ENCODE assay signal across 23 cellular contexts in genomic region chr11:102407901-102408300, GRCh38. TPM values are rescaled to one million over a fixed set of nuclear protein-coding genes. Genes with fewer than 3 reads are reported as not detected.
DNase-seq lines count a peak whose midpoint lies in the region; ATAC-seq and TF ChIP-seq lines count a peak whose summit lies in the region.
"Had no signal": no experiment of that assay in that cellular context is flagged by ENCODE, and none has a peak within 500 bp of the region (broad histone marks: within the 10 kb centered on the region; RNA-seq: fewer than 3 reads in every experiment).

No MANE protein-coding gene starts in this region.

- in situ Hi-C loops in mammary epithelial cell (cut with MboI; ENCODE audit: low sequenced_read_pairs in 2 of 2) = no loop called here

- H3K9me3 Mint-ChIP-seq in CD4-positive, CD25-positive, alpha-beta regulatory T cell = no peaks in the 10 kb centered on the region
- H3K9me3 Mint-ChIP-seq in activated CD8-positive, alpha-beta T cell treated with anti-CD3 and anti-CD28 coated beads, Interleukin-2, amount 10 ng/mL, durations not matched to agents 7 days and 5 days (ENCODE audit: insufficient read depth) = no peaks in the 10 kb centered on the region
- H3K9me3 Mint-ChIP-seq in memory B cell (no peaks in the 10 kb centered on the region), HFFc6 (no peaks in the 10 kb centered on the region)
- H3K9me3 Mint-ChIP-seq: dendritic cell treated with granulocyte-macrophage colony-stimulating factor and Interleukin-4, amounts not matched to agents 40 ng/mL and 50 ng/mL, for 4 days; nephron had no signal

- no peaks in the 10 kb centered on the region for H3K9me3 ChIP-seq in CD4-positive, CD25-positive, alpha-beta regulatory T cell (ENCODE audit: control insufficient read depth in 2 of 2, low read length in 2 of 2)
- H3K9me3 ChIP-seq in mammary epithelial cell (replicated peaks; ENCODE audit: insufficient read depth, low read length) = no peaks in the 10 kb centered on the region
- H3K9me3 ChIP-seq: BLaER1, tibial nerve had no signal

- H2AFZ ChIP-seq in mammary epithelial cell (ENCODE audit: low read depth, low read length) = no peak overlapping the region
- H2AFZ ChIP-seq: parathyroid adenoma had no signal

- H3K4me1 Mint-ChIP-seq in CD4-positive, CD25-positive, alpha-beta regulatory T cell = peaks cover 31 to 95% (median 61%) of the 10 kb centered on the region in 4 donors
- peaks cover 67% of the 10 kb centered on the region for H3K4me1 Mint-ChIP-seq in activated CD8-positive, alpha-beta T cell treated with anti-CD3 and anti-CD28 coated beads, Interleukin-2, amount 10 ng/mL, durations not matched to agents 7 days and 5 days (ENCODE audit: low read depth)
- H3K4me1 Mint-ChIP-seq in memory B cell = peaks cover 21% of the 10 kb centered on the region
- H3K4me1 Mint-ChIP-seq in HFFc6 (ENCODE audit: low read depth) = peaks cover 25% of the 10 kb centered on the region

- no peak overlapping the region for H3K9ac ChIP-seq in mammary epithelial cell (ENCODE audit: insufficient read depth, low read length)
- H3K9ac ChIP-seq: BLaER1, parathyroid adenoma had no signal

- H3K4me3 Mint-ChIP-seq in CD4-positive, CD25-positive, alpha-beta regulatory T cell = peak overlapping the region; percentile 0 to 77 (median 30)
- no peak overlapping the region for H3K4me3 Mint-ChIP-seq in activated CD8-positive, alpha-beta T cell treated with anti-CD3 and anti-CD28 coated beads, Interleukin-2, amount 10 ng/mL, durations not matched to agents 7 days and 5 days
- H3K4me3 Mint-ChIP-seq in memory B cell (no peak overlapping the region), HFFc6 (no peak overlapping the region)
- H3K4me3 Mint-ChIP-seq: activated CD4-positive, alpha-beta T cell treated with anti-CD3 and anti-CD28 coated beads for 36 hours; dendritic cell treated with granulocyte-macrophage colony-stimulating factor and Interleukin-4, amounts not matched to agents 40 ng/mL and 50 ng/mL, for 4 days; nephron had no signal

- CTCF ChIA-PET in activated CD8-positive, alpha-beta T cell treated with anti-CD3 and anti-CD28 coated beads, Interleukin-2, amount 10 ng/mL, durations not matched to agents 7 days and 5 days (lab: Charles Lee) = interaction anchor here (1.1 to 6.0 kb wide), 3 partner anchors 13 to 88 kb away, joined by 4 to 39 read pairs (median 6); no protein-coding TSS in a partner anchor
- CTCF ChIA-PET in mammary epithelial cell (lab: Charles Lee; ENCODE audit: low non-redundant PET) = no interaction called here

- dilution Hi-C loops in mammary epithelial cell (cut with HindIII; ENCODE audit: low sequenced_read_pairs) = no loop called here

- peak overlapping the region; percentile 4 to 94 (median 62) for H3K27ac Mint-ChIP-seq in CD4-positive, CD25-positive, alpha-beta regulatory T cell
- peak overlapping the region; percentile 44 for H3K27ac Mint-ChIP-seq in activated CD8-positive, alpha-beta T cell treated with anti-CD3 and anti-CD28 coated beads, Interleukin-2, amount 10 ng/mL, durations not matched to agents 7 days and 5 days
- H3K27ac Mint-ChIP-seq in memory B cell (peak overlapping the region; percentile 68), HFFc6 (no peak overlapping the region)

- no peak for ATAC-seq in CD4-positive, CD25-positive, alpha-beta regulatory T cell (ENCODE audit: low read depth in 2 of 2)
- no peak for ATAC-seq in activated CD8-positive, alpha-beta T cell treated with anti-CD3 and anti-CD28 coated beads, Interleukin-2, amount 10 ng/mL, durations not matched to agents 7 days and 5 days
- ATAC-seq in memory B cell (ENCODE audit: low read depth) = no peak
- ATAC-seq: activated CD4-positive, alpha-beta T cell treated with anti-CD3 and anti-CD28 coated beads for 36 hours had no signal

- POLR2A ChIA-PET in activated CD8-positive, alpha-beta T cell treated with anti-CD3 and anti-CD28 coated beads, Interleukin-2, amount 10 ng/mL, durations not matched to agents 7 days and 5 days (lab: Charles Lee) = no interaction called here

- H3K4me3 ChIP-seq in CD4-positive, CD25-positive, alpha-beta regulatory T cell (ENCODE audit: low read depth, low read length) = peak overlapping the region; percentile 35
- no peak overlapping the region for H3K4me3 ChIP-seq in mammary epithelial cell (replicated peaks in 1 of 3; ENCODE audit: insufficient read depth in 1 of 3, low read depth in 2 of 3, low read length in 3 of 3)
- H3K4me3 ChIP-seq: BLaER1, GM12878, tibial nerve had no signal

- H3K27me3 Mint-ChIP-seq in CD4-positive, CD25-positive, alpha-beta regulatory T cell = no peaks in the 10 kb centered on the region
- no peaks in the 10 kb centered on the region for H3K27me3 Mint-ChIP-seq in activated CD8-positive, alpha-beta T cell treated with anti-CD3 and anti-CD28 coated beads, Interleukin-2, amount 10 ng/mL, durations not matched to agents 7 days and 5 days (ENCODE audit: low read depth)
- H3K27me3 Mint-ChIP-seq in memory B cell (no peaks in the 10 kb centered on the region), HFFc6 (ENCODE audit: insufficient read depth) (peaks cover 11% of the 10 kb centered on the region)
- H3K27me3 Mint-ChIP-seq: activated CD4-positive, alpha-beta T cell treated with anti-CD3 and anti-CD28 coated beads for 36 hours; dendritic cell treated with granulocyte-macrophage colony-stimulating factor and Interleukin-4, amounts not matched to agents 40 ng/mL and 50 ng/mL, for 4 days had no signal

- intact Hi-C loops in mammary epithelial cell (cut with micrococcal nuclease) = loop anchor here (5.0 kb wide), 1 partner anchor 44 kb away; the partner anchor contains the start of gene TMEM123

- no peaks in the 10 kb centered on the region for H3K27me3 ChIP-seq in CD4-positive, CD25-positive, alpha-beta regulatory T cell (ENCODE audit: control insufficient read depth, insufficient read depth, low read length)
- H3K27me3 ChIP-seq in mammary epithelial cell (ENCODE audit: insufficient read depth, low read length) = no peaks in the 10 kb centered on the region
- H3K27me3 ChIP-seq: BLaER1, tibial nerve had no signal

- TF ChIP-seq CTCF in mammary epithelial cell (conservative IDR thresholded peaks at IDR 0.05 in 1 of 2, IDR thresholded peaks at IDR 0.05 in 1 of 2; ENCODE audit: extremely low read depth in 1 of 2, insufficient read depth in 1 of 2, low read depth in 1 of 2, low read length in 2 of 2) = no peak
- no peak for TF ChIP-seq CTCF in HFFc6 (IDR thresholded peaks at IDR 0.05)

- H3K36me3 Mint-ChIP-seq in CD4-positive, CD25-positive, alpha-beta regulatory T cell = peaks cover 39% of the 10 kb centered on the region
- H3K36me3 Mint-ChIP-seq in activated CD8-positive, alpha-beta T cell treated with anti-CD3 and anti-CD28 coated beads, Interleukin-2, amount 10 ng/mL, durations not matched to agents 7 days and 5 days (ENCODE audit: low read depth) = peaks cover 51% of the 10 kb centered on the region
- H3K36me3 Mint-ChIP-seq in memory B cell (peaks cover 10% of the 10 kb centered on the region), HFFc6 (ENCODE audit: low read depth) (peaks cover 15% of the 10 kb centered on the region)

- no peak for DNase-seq in CD4-positive, CD25-positive, alpha-beta regulatory T cell
- DNase-seq in GF-D8 (lab: John Stamatoyannopoulos, UW) = peak; percentile 84
- no peak for DNase-seq in activated CD8-positive, alpha-beta T cell treated with anti-CD3 and anti-CD28 coated beads, Interleukin-2, amount 10 ng/mL, durations not matched to agents 7 days and 5 days
- DNase-seq in memory B cell (ENCODE audit: low spot score in 2 of 2) = no peak
- no peak for DNase-seq in NCI-H1092 (lab: John Stamatoyannopoulos, UW)
- no peak for DNase-seq in mammary epithelial cell
- no peak for DNase-seq in COLO668 (lab: John Stamatoyannopoulos, UW; ENCODE audit: unreplicated experiment)
- DNase-seq in HFFc6 = no peak
- DNase-seq: activated CD4-positive, alpha-beta T cell treated with anti-CD3 and anti-CD28 coated beads for 36 hours; activated CD8-positive, alpha-beta memory T cell treated with anti-CD3 and anti-CD28 coated beads for 24 hours; activated T-cell treated with anti-CD3 and anti-CD28 coated beads, Interleukin-2, amount 50 U/mL, for 48 hours; central memory CD4-positive, alpha-beta T cell; midbrain; NCI-H1436 treated with DMSO at 0.1 percent for 48 hours; NCI-H446; NCI-H82; T-helper 2 cell had no signal

- H3K36me3 ChIP-seq in CD4-positive, CD25-positive, alpha-beta regulatory T cell (ENCODE audit: control insufficient read depth, insufficient read depth, low read length) = peaks cover 29% of the 10 kb centered on the region
- H3K36me3 ChIP-seq in mammary epithelial cell (ENCODE audit: insufficient read depth, low read length) = no peaks in the 10 kb centered on the region

- no peaks in the 10 kb centered on the region for H4K20me1 ChIP-seq in mammary epithelial cell (ENCODE audit: insufficient read depth, low read length)

- BruUV-seq in mammary epithelial cell (replicated peaks; lab: Mats Ljungman, UMichigan) = no TSS peak

- no peak overlapping the region for H3K4me2 ChIP-seq in mammary epithelial cell (ENCODE audit: insufficient read depth, low read depth, low read length)
- H3K4me2 ChIP-seq: BLaER1 had no signal

- no peak overlapping the region for H3K27ac ChIP-seq in CD4-positive, CD25-positive, alpha-beta regulatory T cell (ENCODE audit: insufficient read depth, low read length, poor library complexity, severe bottlenecking)
- H3K27ac ChIP-seq in mammary epithelial cell (ENCODE audit: insufficient read depth, low read depth, low read length) = no peak overlapping the region
- H3K27ac ChIP-seq: BLaER1, parathyroid adenoma had no signal

- peaks cover 73% of the 10 kb centered on the region for H3K4me1 ChIP-seq in CD4-positive, CD25-positive, alpha-beta regulatory T cell (ENCODE audit: control insufficient read depth, insufficient read depth, low read length, poor library complexity, severe bottlenecking)
- peaks cover 4% of the 10 kb centered on the region for H3K4me1 ChIP-seq in mammary epithelial cell (ENCODE audit: insufficient read depth, low read length)
- H3K4me1 ChIP-seq: parathyroid adenoma had no signal

- peaks cover 57% of the 10 kb centered on the region for H3K79me2 ChIP-seq in mammary epithelial cell (ENCODE audit: insufficient read depth, low read length)
- H3K79me2 ChIP-seq: parathyroid adenoma had no signal

- 60% methylated on average over 3 of the region's 3 CpGs for WGBS in mammary epithelial cell (ENCODE audit: low coverage, missing lambda C conversion rate)

RNA-seq across cellular contexts. Expression of gene TMEM123, which starts 44.7 kb away (rescaled TPM):
- total RNA-seq in CD4-positive, CD25-positive, alpha-beta regulatory T cell = 330 TPM
- polyA plus RNA-seq in CD4-positive, CD25-positive, alpha-beta regulatory T cell = 100 to 1,000 TPM; 583 to 771 (median 683) TPM
- total RNA-seq in activated CD8-positive, alpha-beta T cell treated with anti-CD3 and anti-CD28 coated beads, Interleukin-2, amount 10 ng/mL, durations not matched to agents 7 days and 5 days = 100 to 1,000 TPM; 434 to 461 TPM
- 100 to 1,000 TPM in 1 of 2 donors, 10 to 100 TPM in 1; 96.9 to 111 TPM for total RNA-seq in mammary epithelial cell
- 169 TPM for polyA plus RNA-seq in mammary epithelial cell
- polyA minus RNA-seq in mammary epithelial cell = 63.6 TPM
- 100 to 1,000 TPM; 128 to 197 (median 161) TPM for total RNA-seq in HFFc6 (2021; fragmentation: NEBNext Ultra II Directional; extraction: Animal tissue kit (Norgen Biotek cat#: 25700))

Comparison
In these comparisons a context has a peak if more than half of its experiments do, and no peak if none do; other contexts are left out.
1. H3K4me3 Mint-ChIP-seq: peak in CD4-positive, CD25-positive, alpha-beta regulatory T cell (4 of 4); none in activated CD8-positive, alpha-beta T cell treated with anti-CD3 and anti-CD28 coated beads, Interleukin-2, amount 10 ng/mL, durations not matched to agents 7 days and 5 days (single experiment), memory B cell (single experiment) and HFFc6 (single experiment).